ENCODE assay signal across 2 cellular contexts in the genomic region with DNA sequence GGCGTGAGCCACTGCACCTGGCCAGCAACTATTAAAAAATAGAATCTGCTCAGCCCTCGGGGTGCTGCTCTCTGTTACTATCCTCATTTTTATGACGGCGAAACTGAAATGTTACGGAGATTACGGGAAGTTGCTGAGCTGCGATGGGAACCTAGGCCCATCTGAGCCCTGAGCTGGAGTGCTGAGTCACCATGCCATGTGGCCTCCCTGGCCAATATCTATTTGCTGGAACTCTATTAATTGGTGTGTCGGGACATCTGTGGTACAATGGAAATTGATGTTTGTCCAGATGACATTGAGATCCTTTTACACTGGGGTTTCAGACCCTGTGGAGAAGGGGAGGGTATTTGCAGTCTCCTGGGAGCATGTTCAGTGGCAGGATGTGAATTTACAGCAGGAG.
TF ChIP-seq lines count a peak whose summit lies in the region.

No MANE protein-coding gene starts in this region.

TF ChIP-seq in A549, 52 proteins besides CTCF, POLR2A, EP300 and RAD21:
- peak; percentile 9 for TF ChIP-seq MAFK (IDR thresholded peaks at IDR 0.05; ENCODE audit: partially characterized antibody)
- no peak for TF ChIP-seq HDAC2 (IDR thresholded peaks at IDR 0.05)

TF ChIP-seq in H1, 55 proteins besides CTCF, POLR2A, EP300 and RAD21:
- TF ChIP-seq MAFK (IDR thresholded peaks at IDR 0.05; ENCODE audit: low read depth, low read length) (0 out of 2 replicates have a peak, but pooled peaks have one; percentile 29), CTBP2 (IDR thresholded peaks at IDR 0.05; ENCODE audit: borderline replicate concordance, insufficient read depth, insufficient read length, low read length) (no peak)
TF ChIP-seq in H1: peak in this region for 1.
